ENCODE assay signal across 7 cellular contexts in genomic region chr16:81514041-81514559, GRCh38.
DNase-seq lines count a peak whose midpoint lies in the region; ATAC-seq, FAIRE-seq and TF ChIP-seq lines count a peak whose summit lies in the region.

No MANE protein-coding gene starts in this region.

- H3K27me3 ChIP-seq in astrocyte (ENCODE audit: insufficient read depth, low read length) = no peaks in the 10 kb centered on the region

- no peak overlapping the region for H3K4me3 ChIP-seq in astrocyte (ENCODE audit: insufficient read depth, low read depth, low read length)

- H3K36me3 ChIP-seq in astrocyte (ENCODE audit: insufficient read depth, low read length) = no peaks in the 10 kb centered on the region

- H3K27ac ChIP-seq in astrocyte (ENCODE audit: low read depth, low read length) = no peak overlapping the region

- no peak overlapping the region for H3K9ac ChIP-seq in astrocyte (ENCODE audit: low read length)

- no peaks in the 10 kb centered on the region for H3K27me3 Mint-ChIP-seq in astrocyte (ENCODE audit: low read depth, unreplicated experiment)
- no peaks in the 10 kb centered on the region for H3K27me3 Mint-ChIP-seq in progenitor cell of endocrine pancreas

- H3K9me3 Mint-ChIP-seq in astrocyte (ENCODE audit: unreplicated experiment) (peaks cover 15% of the 10 kb centered on the region), progenitor cell of endocrine pancreas (ENCODE audit: low read depth) (peaks cover 5% of the 10 kb centered on the region)

- no peak overlapping the region for H2AFZ ChIP-seq in astrocyte (ENCODE audit: low read depth, low read length)

- H3K4me3 Mint-ChIP-seq in astrocyte (ENCODE audit: unreplicated experiment) (no peak overlapping the region), progenitor cell of endocrine pancreas (ENCODE audit: low read depth) (no peak overlapping the region)

- peaks cover 28% of the 10 kb centered on the region for H3K4me1 ChIP-seq in astrocyte (ENCODE audit: insufficient read depth, low read length)

- ATAC-seq in GM19351 (IDR thresholded peaks at IDR 0.05; ENCODE audit: unreplicated experiment) (peak; percentile 85), HG03066 (IDR thresholded peaks at IDR 0.05; ENCODE audit: low read depth, unreplicated experiment) (peak; percentile 75)

- in situ Hi-C loops in GM13977 (cut with MboI; ENCODE audit: low pct_unique_long_range_greater_than_20kb, low sequenced_read_pairs, unreplicated experiment) = no loop called here

- H4K20me1 ChIP-seq in astrocyte (ENCODE audit: insufficient read depth, low read length) = peaks cover 18% of the 10 kb centered on the region

- H3K9me3 ChIP-seq in astrocyte (ENCODE audit: insufficient read depth, low read depth, low read length) = no peaks in the 10 kb centered on the region

- H3K27ac Mint-ChIP-seq in astrocyte (ENCODE audit: unreplicated experiment) (no peak overlapping the region), progenitor cell of endocrine pancreas (peak overlapping the region; percentile 62)

- no peak for FAIRE-seq in astrocyte (lab: Jason Lieb, UNC)

- DNase-seq in astrocyte (ENCODE audit: low read depth) (no peak), progenitor cell of endocrine pancreas (ENCODE audit: low spot score, unreplicated experiment) (no peak), mesenteric fat pad (ENCODE audit: low spot score) (no peak), kidney glomerular epithelial cell (lab: John Stamatoyannopoulos, UW) (no peak), GM13977 (ENCODE audit: low spot score) (no peak)

- peak overlapping the region; percentile 21 for H3K4me2 ChIP-seq in astrocyte (ENCODE audit: low read length)

- peaks cover 25% of the 10 kb centered on the region for H3K36me3 Mint-ChIP-seq in astrocyte (ENCODE audit: low read depth, unreplicated experiment)
- peaks cover 5% of the 10 kb centered on the region for H3K36me3 Mint-ChIP-seq in progenitor cell of endocrine pancreas (ENCODE audit: insufficient read depth)

- TF ChIP-seq CTCF in astrocyte (IDR thresholded peaks at IDR 0.05; ENCODE audit: insufficient read depth, low read depth, low read length) (no peak), progenitor cell of endocrine pancreas (IDR thresholded peaks at IDR 0.05; ENCODE audit: unreplicated experiment) (no peak), GM13977 (IDR thresholded peaks at IDR 0.05; ENCODE audit: extremely low read depth, insufficient read depth, missing control alignments) (no peak)

- peaks cover 22% of the 10 kb centered on the region for H3K4me1 Mint-ChIP-seq in astrocyte (ENCODE audit: low read depth, unreplicated experiment)
- peaks cover 13% of the 10 kb centered on the region for H3K4me1 Mint-ChIP-seq in progenitor cell of endocrine pancreas (ENCODE audit: low read depth)

- peaks cover 77% of the 10 kb centered on the region for H3K79me2 ChIP-seq in astrocyte (ENCODE audit: insufficient read depth, low read length)
